In genomic region chr15:70406624-70407390, GRCh38 we compare ENCODE assay signal across 1 cellular context.
TF ChIP-seq lines count a peak whose summit lies in the region.

No MANE protein-coding gene starts in this region.

TF ChIP-seq in WTC11, 78 proteins besides CTCF, POLR2A, EP300 and RAD21 (continued from another document):
- TF ChIP-seq, protein P1, sequence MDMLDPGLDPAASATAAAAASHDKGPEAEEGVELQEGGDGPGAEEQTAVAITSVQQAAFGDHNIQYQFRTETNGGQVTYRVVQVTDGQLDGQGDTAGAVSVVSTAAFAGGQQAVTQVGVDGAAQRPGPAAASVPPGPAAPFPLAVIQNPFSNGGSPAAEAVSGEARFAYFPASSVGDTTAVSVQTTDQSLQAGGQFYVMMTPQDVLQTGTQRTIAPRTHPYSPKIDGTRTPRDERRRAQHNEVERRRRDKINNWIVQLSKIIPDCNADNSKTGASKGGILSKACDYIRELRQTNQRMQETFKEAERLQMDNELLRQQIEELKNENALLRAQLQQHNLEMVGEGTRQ (CRISPR knock-in tag; IDR thresholded peaks at IDR 0.05), result peak; percentile 45
- TF ChIP-seq ZNF423 (CRISPR knock-in tag; IDR thresholded peaks at IDR 0.05), result peak; percentile 68
